Comparison of ENCODE assay signal across 26 cellular contexts in the genomic region with DNA sequence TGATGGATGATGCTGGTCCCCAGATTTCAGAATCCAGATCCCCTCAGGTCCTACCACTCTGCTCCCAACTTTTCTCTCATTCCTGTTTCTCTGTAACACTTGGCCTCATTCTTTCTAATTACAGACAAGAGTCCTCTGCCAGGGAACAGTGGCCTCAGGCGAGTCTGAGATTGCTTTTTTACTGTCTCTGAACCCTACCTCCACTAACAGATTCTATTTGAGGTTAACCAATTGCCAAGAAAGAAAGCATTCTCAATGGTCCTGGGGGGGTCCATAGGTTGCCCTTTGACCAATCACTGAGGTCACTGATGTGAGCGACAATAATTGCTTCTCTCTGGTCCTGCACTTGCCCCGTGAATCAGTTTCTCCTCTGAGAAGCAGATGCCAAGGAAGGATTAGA.
"Had no signal": no experiment of that assay in that cellular context is flagged by ENCODE, and none has a peak within 500 bp of the region (broad histone marks: within the 10 kb centered on the region; RNA-seq: fewer than 3 reads in every experiment).

No MANE protein-coding gene starts in this region.

- H3K27me3 ChIP-seq: stomach, suprapubic skin, testis, thyroid gland, tibial artery, tibial nerve, transverse colon, upper lobe of left lung, upper lobe of right lung, uterus, vagina had no signal

- H3K4me3 ChIP-seq: stomach, suprapubic skin, testis, thoracic aorta, thyroid gland, tibial artery, tibial nerve, transverse colon, upper lobe of left lung, upper lobe of right lung, uterus, vagina had no signal

- H3K27ac ChIP-seq: stomach, suprapubic skin, testis, thoracic aorta, thyroid gland, tibial artery, tibial nerve, transverse colon, upper lobe of left lung, upper lobe of right lung, uterus, vagina had no signal

- H3K4me1 ChIP-seq: stomach, suprapubic skin, testis, thyroid gland, tibial artery, tibial nerve, transverse colon, upper lobe of left lung, upper lobe of right lung, uterus, vagina had no signal

- ATAC-seq: stimulated activated effector memory CD8-positive, alpha-beta T cell treated with anti-CD3 and anti-CD28 coated beads, Interleukin-12 subunit alpha, Interleukin-12 subunit beta, amount 100 ng/mL, for 72 hours; stimulated activated memory B cell treated with anti-CD40 and anti-IgM and Interleukin-4, amounts not matched to agents 10 μg/mL and 1 μg/mL and 100 μg/mL, for 72 hours; stimulated activated naive B cell treated with anti-CD40 and anti-IgM and Interleukin-4, amounts not matched to agents 10 μg/mL and 1 μg/mL and 100 μg/mL, for 72 hours; stimulated activated naive CD8-positive, alpha-beta T cell treated with anti-CD3 and anti-CD28 coated beads, Interleukin-15, amount 100 ng/mL, for 72 hours; stimulated activated naive CD8-positive, alpha-beta T cell treated with anti-CD3 and anti-CD28 coated beads, Interleukin-15, Interleukin-2, amounts not matched to agents 100 U/mL and 50 U/mL, for 24 hours; upper lobe of right lung had no signal

- H3K36me3 ChIP-seq: stomach, suprapubic skin, thoracic aorta, thyroid gland, tibial artery, tibial nerve, transverse colon, upper lobe of left lung, upper lobe of right lung, uterus, vagina had no signal

- H3K9me3 ChIP-seq: stomach, suprapubic skin, testis, thoracic aorta, thyroid gland, tibial artery, tibial nerve, transverse colon, upper lobe of left lung, upper lobe of right lung, uterus, vagina had no signal

- DNase-seq: stimulated activated CD4-positive, alpha-beta T cell treated with anti-CD3 and anti-CD28 coated beads, Interleukin-2, amount 100 ng/mL, for 48 hours; stimulated activated CD4-positive, alpha-beta T cell treated with anti-CD3 and anti-CD28 coated beads, Interleukin-4, amount 100 ng/mL, for 1 hour; stimulated activated CD4-positive, alpha-beta T cell treated with anti-CD3 and anti-CD28 coated beads, Interleukin-4, amount 100 ng/mL, for 24 hours; stimulated activated CD4-positive, alpha-beta T cell treated with anti-CD3 and anti-CD28 coated beads, Interleukin-4, amount 100 ng/mL, for 4 hours; stimulated activated CD8-positive, alpha-beta memory T cell treated with anti-CD3 and anti-CD28 coated beads, Interleukin-4, amount 100 ng/mL, for 48 hours; stimulated activated naive B cell treated with anti-CD40 and anti-IgM and Interleukin-4, amounts not matched to agents 10 μg/mL and 1 μg/mL and 100 μg/mL, for 72 hours; stimulated activated naive CD4-positive, alpha-beta T cell; stimulated activated naive CD4-positive, alpha-beta T cell treated with Interleukin-2 at 50 U/mL for 16 hours; stimulated activated naive CD8-positive, alpha-beta T cell treated with anti-CD3 and anti-CD28 coated beads, Interleukin-15, amount 100 ng/mL, for 72 hours; stimulated activated naive CD8-positive, alpha-beta T cell treated with anti-CD3 and anti-CD28 coated beads, Interleukin-15, Interleukin-2, amounts not matched to agents 100 U/mL and 50 U/mL, for 24 hours; stomach; substantia nigra; testis; thyroid gland; tibial artery; transverse colon; trophoblast cell; upper lobe of left lung; upper lobe of right lung; uterus had no signal
